ENCODE assay signal across 8 cellular contexts in the genomic region with DNA sequence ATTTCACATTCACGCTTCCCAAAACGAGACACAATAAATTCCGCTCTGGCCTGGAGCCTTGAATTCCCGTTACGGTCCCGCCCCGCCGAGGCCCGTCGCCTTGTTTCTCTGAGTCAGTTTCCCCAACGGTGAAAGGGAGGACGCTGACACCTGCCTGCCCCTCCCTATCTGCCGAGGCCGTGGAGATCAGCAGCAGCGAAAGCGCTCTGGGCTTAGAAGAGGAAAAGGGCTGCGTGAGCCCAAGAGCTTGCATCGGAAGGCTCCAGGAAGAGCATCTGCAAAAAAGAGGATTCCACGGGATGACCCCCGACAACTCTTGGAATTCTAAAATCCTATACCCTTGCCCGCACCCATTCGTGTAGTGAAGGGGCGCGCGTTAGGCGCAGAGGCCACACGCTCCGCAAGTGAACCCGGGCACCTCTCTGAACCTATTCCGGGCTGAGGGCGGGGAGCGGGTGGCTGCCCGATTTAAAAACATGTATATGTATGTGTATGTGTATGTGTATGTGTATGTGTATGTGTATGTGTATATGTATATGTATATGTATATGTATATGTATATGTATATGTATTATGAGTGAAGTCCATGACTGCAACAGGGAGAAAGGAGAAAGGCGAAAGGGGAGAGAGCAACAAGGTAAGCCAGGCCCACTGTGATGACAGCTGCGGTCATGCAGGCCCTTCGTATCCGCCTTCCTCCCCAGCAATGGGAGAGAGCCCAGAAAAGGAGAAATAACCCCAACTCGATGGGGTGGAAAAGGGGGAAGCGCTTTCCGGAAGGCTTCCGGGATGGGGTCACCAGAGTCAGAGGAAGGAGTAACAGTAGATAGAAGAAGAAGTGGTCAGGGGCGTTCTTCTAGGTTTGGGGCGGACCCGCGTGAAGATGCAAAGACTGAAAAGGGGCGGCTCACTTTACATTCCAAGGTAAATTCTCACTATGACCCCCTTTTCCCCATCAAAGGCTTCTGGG. TPM values are rescaled to one million over a fixed set of nuclear protein-coding genes. Genes with fewer than 3 reads are reported as not detected.
DNase-seq lines count a peak whose midpoint lies in the region; ATAC-seq and TF ChIP-seq lines count a peak whose summit lies in the region.

No MANE protein-coding gene starts in this region.

- TF ChIP-seq POLR2A in adrenal gland (IDR thresholded peaks at IDR 0.05) = no peak

- peaks cover 39% of the 10 kb centered on the region for H3K79me2 ChIP-seq in DOHH2 (ENCODE audit: control insufficient read depth, low read length)
- peaks cover 38% of the 10 kb centered on the region for H3K79me2 ChIP-seq in SK-N-SH (ENCODE audit: insufficient read depth)

- TF ChIP-seq RAD21 in SK-N-SH (IDR thresholded peaks at IDR 0.05; ENCODE audit: low read length) = no peak

- TF ChIP-seq CTCF in DOHH2 (IDR thresholded peaks at IDR 0.05; ENCODE audit: low read depth, low read length, poor library complexity, severe bottlenecking) (no peak), SK-N-SH (IDR thresholded peaks at IDR 0.05) (no peak), adrenal gland (IDR thresholded peaks at IDR 0.05) (no peak)

- DNase-seq in SK-N-SH = no peak
- DNase-seq in adrenal gland = peak in 6 of 7 donors; percentile 39 to 88 (median 67)
- no peak for DNase-seq in iPS DF 6.9 (ENCODE audit: low read depth, low spot score)
- DNase-seq in stimulated activated CD4-positive, alpha-beta T cell treated with anti-CD3 and anti-CD28 coated beads, Interleukin-12 subunit alpha, Interleukin-12 subunit beta, amount 100 ng/mL, for 24 hours (ENCODE audit: low read depth in 2 of 2) = peak; percentile 8 to 69

- TF ChIP-seq EP300 in SK-N-SH (IDR thresholded peaks at IDR 0.05; ENCODE audit: borderline replicate concordance in 1 of 2, low read depth in 1 of 2, low read length in 1 of 2) = no peak

- peaks cover 17% of the 10 kb centered on the region; the same call in 1 of the 2 replicates for H4K20me1 ChIP-seq in DOHH2 (ENCODE audit: control insufficient read depth, insufficient read depth, low read depth, low read length)
- peaks cover 31% of the 10 kb centered on the region for H4K20me1 ChIP-seq in SK-N-SH (ENCODE audit: insufficient read depth)

- H3K27me3 ChIP-seq in DOHH2 (ENCODE audit: control insufficient read depth, low read length) (no peaks in the 10 kb centered on the region), SK-N-SH (ENCODE audit: insufficient read depth) (no peaks in the 10 kb centered on the region), adrenal gland (no peaks in the 10 kb centered on the region), iPS DF 6.9 (ENCODE audit: control insufficient read depth, insufficient read depth, low read length) (no peaks in the 10 kb centered on the region)

- ATAC-seq in HG02759 (IDR thresholded peaks at IDR 0.05; ENCODE audit: unreplicated experiment) = peak; percentile 2
- no peak for ATAC-seq in GM18870 (IDR thresholded peaks at IDR 0.05; ENCODE audit: unreplicated experiment)
- no peak for ATAC-seq in GM21576 (IDR thresholded peaks at IDR 0.05; ENCODE audit: unreplicated experiment)

- H3K9ac ChIP-seq in SK-N-SH = peak overlapping the region; percentile 66

- H3K9me2 ChIP-seq in DOHH2 (replicated peaks; ENCODE audit: control insufficient read depth, low read length) (no peaks in the 10 kb centered on the region), SK-N-SH (no peaks in the 10 kb centered on the region)

- H3K4me3 ChIP-seq in DOHH2 (ENCODE audit: low read length) = peak overlapping the region; percentile 92
- peak overlapping the region; percentile 59 to 66 for H3K4me3 ChIP-seq in SK-N-SH (ENCODE audit: low read depth in 2 of 2, low read length in 1 of 2)
- peak overlapping the region in 3 of 4 donors; percentile 53 to 57 (median 54) for H3K4me3 ChIP-seq in adrenal gland
- H3K4me3 ChIP-seq in iPS DF 6.9 (ENCODE audit: low read length) = peak overlapping the region; percentile 47; the same call in 1 of the 2 replicates

- H3K9me3 ChIP-seq in DOHH2 (ENCODE audit: control insufficient read depth, insufficient read depth, low read length) = no peaks in the 10 kb centered on the region
- no peaks in the 10 kb centered on the region for H3K9me3 ChIP-seq in SK-N-SH
- H3K9me3 ChIP-seq in adrenal gland (replicated peaks in 1 of 3) = no peaks in the 10 kb centered on the region
- H3K9me3 ChIP-seq in iPS DF 6.9 (ENCODE audit: control insufficient read depth, insufficient read depth, low read length) = no peaks in the 10 kb centered on the region

- intact Hi-C loops in adrenal gland (cut with DNase I) = no loop called here

- H3K4me1 ChIP-seq in DOHH2 (ENCODE audit: control insufficient read depth, low read length) = peaks cover 34% of the 10 kb centered on the region
- H3K4me1 ChIP-seq in SK-N-SH (ENCODE audit: control insufficient read depth in 1 of 2, insufficient read depth in 2 of 2, low read depth in 1 of 2, low read length in 1 of 2) = peaks cover 4 to 10% of the 10 kb centered on the region in 2 experiments; a peak in 3 of 4 replicates
- H3K4me1 ChIP-seq in adrenal gland (replicated peaks in 1 of 2) = peaks cover 7 to 24% of the 10 kb centered on the region in 2 donors
- no peaks in the 10 kb centered on the region; the same call in 1 of the 2 replicates for H3K4me1 ChIP-seq in iPS DF 6.9 (ENCODE audit: control insufficient read depth, insufficient read depth, low read length)

- H3K27ac ChIP-seq in DOHH2 (ENCODE audit: low read depth, low read length) (peak overlapping the region; percentile 38), SK-N-SH (ENCODE audit: low read depth in 2 of 2, low read length in 1 of 2) (peak overlapping the region; percentile 66 to 68; a peak in 2 of 4 replicates), adrenal gland (peak overlapping the region; percentile 57 to 93 (median 88)), iPS DF 6.9 (ENCODE audit: low read length) (no peak overlapping the region)

- H3K36me3 ChIP-seq in DOHH2 (ENCODE audit: control insufficient read depth, low read length) (no peaks in the 10 kb centered on the region), SK-N-SH (replicated peaks in 1 of 2; ENCODE audit: control insufficient read depth in 1 of 2, insufficient read depth in 2 of 2, low read length in 1 of 2) (no peaks in the 10 kb centered on the region), adrenal gland (replicated peaks in 1 of 2) (no peaks in the 10 kb centered on the region), iPS DF 6.9 (ENCODE audit: control insufficient read depth, insufficient read depth, low read length) (no peaks in the 10 kb centered on the region)

- H3F3A ChIP-seq in DOHH2 (ENCODE audit: control insufficient read depth, insufficient read depth) (no peaks in the 10 kb centered on the region), SK-N-SH (replicated peaks; ENCODE audit: insufficient read depth) (no peaks in the 10 kb centered on the region)

- POLR2A ChIA-PET in SK-N-SH (lab: Yijun Ruan, JAX) = interaction anchor here (0.9 kb wide), 1 partner anchor 10 kb away, joined by 3 read pairs; no protein-coding TSS in a partner anchor

- H3K4me2 ChIP-seq in DOHH2 (ENCODE audit: low read length) (peak overlapping the region; percentile 97), SK-N-SH (peak overlapping the region; percentile 81)

- H2AFZ ChIP-seq in SK-N-SH (ENCODE audit: low read depth) = peak overlapping the region; percentile 91

- 61% methylated on average over 21 of the region's 46 CpGs for WGBS in SK-N-SH (ENCODE audit: low lambda C conversion rate)
- 21 to 27% (median 24%) methylated on average over 33 to 46 of the region's 46 CpGs for WGBS in adrenal gland, 4 donors
- no CpG with 5 or more reads among the region's 46 CpGs for WGBS in iPS DF 6.9 (ENCODE audit: insufficient coverage, insufficient read length)

- CTCF ChIA-PET in SK-N-SH (lab: Yijun Ruan, JAX) = interaction anchor here (0.8 to 2.1 kb wide), 3 partner anchors 113 to 201 kb away, joined by 4 to 10 read pairs (median 4); no protein-coding TSS in a partner anchor

TF ChIP-seq in SK-N-SH, 30 proteins besides CTCF, POLR2A, EP300 and RAD21:
- no peak for TF ChIP-seq SIN3A (IDR thresholded peaks at IDR 0.05; ENCODE audit: borderline replicate concordance, low read depth, low read length)
- TF ChIP-seq CHD2 (IDR thresholded peaks at IDR 0.05; ENCODE audit: low read length, partially characterized antibody) = no peak
- no peak for TF ChIP-seq NFIC (IDR thresholded peaks at IDR 0.05; ENCODE audit: borderline replicate concordance)
- TF ChIP-seq POLR2AphosphoS5 (IDR thresholded peaks at IDR 0.05; ENCODE audit: low read depth, low read length) = 0 out of 2 replicates have a peak, but pooled peaks have one; percentile 4

RNA-seq across cellular contexts. Expression of gene MRTFA, which starts 0.9 kb away (rescaled TPM):
- polyA plus RNA-seq in SK-N-SH (2012; rRNA removed) (2.9 and 5.8 TPM in 2 replicates), adrenal gland (10 to 100 TPM; 12.3 to 49.8 (median 22.7) TPM)
- 4.5 and 4.6 TPM in 2 replicates for polyA plus RNA-seq in SK-N-SH (2012; cell fraction: cytosol; rRNA removed)
- polyA plus RNA-seq in SK-N-SH (2012; cell fraction: nucleus; rRNA removed) = 14.4 and 18.9 TPM in 2 replicates
- 100 to 1,000 TPM in 2 of 8 donors, 10 to 100 TPM in 6; 33.9 to 141 (median 47.8) TPM for total RNA-seq in adrenal gland

RNA-seq across cellular contexts. Expression of gene MCHR1, which starts 41.8 kb away (rescaled TPM):
- polyA plus RNA-seq in SK-N-SH (2012; rRNA removed) = 0.33 and 0.55 TPM in 2 replicates
- 0.09 and 0.28 TPM in 2 replicates for polyA plus RNA-seq in SK-N-SH (2012; cell fraction: cytosol; rRNA removed)
- 0.40 and 0.71 TPM in 2 replicates for polyA plus RNA-seq in SK-N-SH (2012; cell fraction: nucleus; rRNA removed)
- 1 to 10 TPM in 1 of 8 donors, under 1 TPM in 5, not detected in 2; 0.11 to 1.7 (median 0.29) TPM for total RNA-seq in adrenal gland
- polyA plus RNA-seq in adrenal gland = under 1 TPM; 0.07 to 0.32 (median 0.24) TPM

Comparison
In these comparisons a context has a peak if more than half of its experiments do, and no peak if none do; other contexts are left out.
1. DNase-seq: peak in adrenal gland (6 of 7) and stimulated activated CD4-positive, alpha-beta T cell treated with anti-CD3 and anti-CD28 coated beads, Interleukin-12 subunit alpha, Interleukin-12 subunit beta, amount 100 ng/mL, for 24 hours (2 of 2); none in SK-N-SH (single experiment) and iPS DF 6.9 (single experiment).
2. Peak in every context shown above with its lines, with median percentiles within 50 percentile points of each other: H3K4me3 ChIP-seq.